Comparison of ENCODE assay signal across 1 cellular context in genomic region chr1:13723810-13724209, GRCh38.
TF ChIP-seq lines count a peak whose summit lies in the region.

No MANE protein-coding gene starts in this region.

TF ChIP-seq in WTC11, 78 proteins besides CTCF, POLR2A, EP300 and RAD21 (continued from another document):
- TF ChIP-seq AFF4 (CRISPR knock-in tag; IDR thresholded peaks at IDR 0.05; ENCODE audit: borderline replicate concordance) (no peak), ZNF138 (CRISPR knock-in tag; conservative IDR thresholded peaks at IDR 0.05) (no peak), ZNF121 (CRISPR knock-in tag; IDR thresholded peaks at IDR 0.05) (no peak), JAZF1 (CRISPR knock-in tag; IDR thresholded peaks at IDR 0.05) (no peak), NFATC4 (CRISPR knock-in tag; IDR thresholded peaks at IDR 0.05) (no peak), CDX4 (CRISPR knock-in tag; IDR thresholded peaks at IDR 0.05; ENCODE audit: borderline replicate concordance) (no peak)
